1 cellular context compared by ENCODE assay signal in genomic region chr13:40981361-40981760, GRCh38.
TF ChIP-seq lines count a peak whose summit lies in the region.

No MANE protein-coding gene starts in this region.

TF ChIP-seq in K562, 482 proteins besides CTCF, POLR2A, EP300 and RAD21 (continued from another document and continues in another):
- TF ChIP-seq PKNOX1 (IDR thresholded peaks at IDR 0.05) (peak; percentile 51; the same call in 1 of the 2 replicates), BMI1 (IDR thresholded peaks at IDR 0.05; ENCODE audit: low read length) (no peak), POLR2H (tag; IDR thresholded peaks at IDR 0.05; ENCODE audit: low read depth) (peak; percentile 68), HNRNPUL1 (IDR thresholded peaks at IDR 0.05; ENCODE audit: low read length) (no peak), ATF1 (CRISPR knock-in tag; IDR thresholded peaks at IDR 0.05) (no peak), ATF1 (tag; IDR thresholded peaks at IDR 0.05) (no peak), CCAR2 (IDR thresholded peaks at IDR 0.05; ENCODE audit: low read depth, low read length) (no peak), TEAD1 (CRISPR knock-in tag; IDR thresholded peaks at IDR 0.05) (no peak), ZFP1 (CRISPR knock-in tag; IDR thresholded peaks at IDR 0.05) (no peak), ZNF398 (CRISPR knock-in tag; IDR thresholded peaks at IDR 0.05) (no peak), MEF2D (tag; conservative IDR thresholded peaks at IDR 0.05; ENCODE audit: low read depth) (no peak), NR0B1 (IDR thresholded peaks at IDR 0.05; ENCODE audit: partially characterized antibody) (no peak), MECOM (CRISPR knock-in tag; IDR thresholded peaks at IDR 0.05) (no peak), NCOR1 (IDR thresholded peaks at IDR 0.05) (no peak), ZNF76 (CRISPR knock-in tag; IDR thresholded peaks at IDR 0.05; ENCODE audit: borderline replicate concordance) (no peak), ZNF785 (CRISPR knock-in tag; IDR thresholded peaks at IDR 0.05) (no peak), SAFB (IDR thresholded peaks at IDR 0.05; ENCODE audit: borderline replicate concordance, low read depth, low read length) (no peak), CEBPG (CRISPR knock-in tag; IDR thresholded peaks at IDR 0.05) (no peak; the same call in 1 of the 2 replicates), CEBPG (tag; conservative IDR thresholded peaks at IDR 0.05 in 1 of 2, IDR thresholded peaks at IDR 0.05 in 1 of 2) (peak; percentile 92 to 94), ADNP (tag; IDR thresholded peaks at IDR 0.05) (no peak), ZNF583 (CRISPR knock-in tag; IDR thresholded peaks at IDR 0.05) (no peak), ARID3A (IDR thresholded peaks at IDR 0.05; ENCODE audit: borderline replicate concordance, low read depth, low read length) (no peak), ZBTB9 (CRISPR knock-in tag; IDR thresholded peaks at IDR 0.05) (no peak), HDAC2 (IDR thresholded peaks at IDR 0.05) (no peak), SMC3 (conservative IDR thresholded peaks at IDR 0.05; ENCODE audit: insufficient read depth, low read depth, low read length) (no peak), ELF1 (tag; IDR thresholded peaks at IDR 0.05) (no peak), REST (CRISPR knock-in tag; IDR thresholded peaks at IDR 0.05; ENCODE audit: low read depth) (no peak), TAF7 (tag; IDR thresholded peaks at IDR 0.05) (no peak), SAFB2 (IDR thresholded peaks at IDR 0.05; ENCODE audit: borderline replicate concordance, low read depth, low read length, severe bottlenecking) (no peak), RBM17 (IDR thresholded peaks at IDR 0.05; ENCODE audit: borderline replicate concordance, low read depth, low read length) (no peak), NFIX (CRISPR knock-in tag; IDR thresholded peaks at IDR 0.05; ENCODE audit: low read depth) (no peak), ZNF239 (CRISPR knock-in tag; IDR thresholded peaks at IDR 0.05) (no peak), VEZF1 (CRISPR knock-in tag; IDR thresholded peaks at IDR 0.05) (no peak), MXD1 (CRISPR knock-in tag; IDR thresholded peaks at IDR 0.05; ENCODE audit: borderline replicate concordance, poor library complexity, severe bottlenecking) (no peak), OTX1 (CRISPR knock-in tag; IDR thresholded peaks at IDR 0.05) (no peak), SRSF3 (IDR thresholded peaks at IDR 0.05; ENCODE audit: insufficient read depth, low read length) (no peak), MTA1 (IDR thresholded peaks at IDR 0.05; ENCODE audit: borderline replicate concordance) (no peak), GTF2A2 (tag; IDR thresholded peaks at IDR 0.05) (no peak), ZNF644 (tag; IDR thresholded peaks at IDR 0.05; ENCODE audit: low read depth) (0 out of 2 replicates have a peak, but pooled peaks have one; percentile 32), CHD2 (IDR thresholded peaks at IDR 0.05; ENCODE audit: low read depth, low read length) (no peak), ZNF41 (CRISPR knock-in tag; conservative IDR thresholded peaks at IDR 0.05) (no peak), CHCHD3 (CRISPR knock-in tag; IDR thresholded peaks at IDR 0.05) (no peak), CHD4 (IDR thresholded peaks at IDR 0.05; ENCODE audit: insufficient read depth, insufficient replicate concordance, low read depth, low read length, poor library complexity, severe bottlenecking) (no peak), CGGBP1 (CRISPR knock-in tag; IDR thresholded peaks at IDR 0.05) (no peak), RBFOX2 (IDR thresholded peaks at IDR 0.05; ENCODE audit: low read depth, low read length) (peak; percentile 34), ZNF3 (CRISPR knock-in tag; IDR thresholded peaks at IDR 0.05) (no peak)
